Comparison of ENCODE assay signal across 8 cellular contexts in genomic region chr3:51539291-51539891, GRCh38.
DNase-seq lines count a peak whose midpoint lies in the region; ATAC-seq and TF ChIP-seq lines count a peak whose summit lies in the region.

No MANE protein-coding gene starts in this region.

- CTCF ChIA-PET in GM10248 (lab: Yijun Ruan, JAX), result interaction anchor here (1.0 to 7.5 kb wide), 10 partner anchors 8 to 150 kb away, joined by 3 to 58 read pairs (median 5); partner anchors contain the start of gene DCAF1

- H3K27ac Mint-ChIP-seq in central memory CD8-positive, alpha-beta T cell (ENCODE audit: low read depth), result peak overlapping the region; percentile 62

- POLR2A ChIA-PET in GM10248 (lab: Yijun Ruan, JAX), result interaction anchor here (0.7 to 0.9 kb wide), 2 partner anchors 10 to 37 kb away, joined by 3 to 4 read pairs; no protein-coding TSS in a partner anchor

- H3K36me3 Mint-ChIP-seq in central memory CD8-positive, alpha-beta T cell (ENCODE audit: insufficient read depth), result peaks cover 14% of the 10 kb centered on the region

- TF ChIP-seq CTCF in GM10248 (IDR thresholded peaks at IDR 0.05; ENCODE audit: control extremely low read depth, extremely low read depth, low read depth, missing control alignments), result no peak

- peak overlapping the region; percentile 75 for H3K4me3 Mint-ChIP-seq in central memory CD8-positive, alpha-beta T cell

- no peaks in the 10 kb centered on the region for H3K9me3 Mint-ChIP-seq in central memory CD8-positive, alpha-beta T cell

- DNase-seq in GM10248 (ENCODE audit: extremely low spot score), result peak; percentile 48
- peak in 3 of 5 experiments; percentile 21 to 45 (median 36) for DNase-seq in T-helper 2 cell
- no peak for DNase-seq in central memory CD8-positive, alpha-beta T cell (ENCODE audit: low spot score in 2 of 2)
- peak; percentile 91 for DNase-seq in kidney glomerular epithelial cell (lab: John Stamatoyannopoulos, UW)
- peak; percentile 66 for DNase-seq in stimulated activated CD4-positive, alpha-beta T cell treated with anti-CD3 and anti-CD28 coated beads, Interleukin-1b, Interleukin-23, amount 100 ng/mL, for 48 hours
- DNase-seq in NCI-H524 treated with DMSO at 0.1 percent for 48 hours (lab: John Stamatoyannopoulos, UW), result no peak

- ATAC-seq in HG03064 (IDR thresholded peaks at IDR 0.05; ENCODE audit: low read depth, unreplicated experiment), result peak; percentile 5
- peak; percentile 50 for ATAC-seq in central memory CD8-positive, alpha-beta T cell (replicated peaks; ENCODE audit: extremely low read depth, poor library complexity, severe bottlenecking)
- ATAC-seq in GM18861 (IDR thresholded peaks at IDR 0.05; ENCODE audit: unreplicated experiment), result no peak

- H3K4me1 Mint-ChIP-seq in central memory CD8-positive, alpha-beta T cell, result peaks cover 40% of the 10 kb centered on the region

- H3K27me3 Mint-ChIP-seq in central memory CD8-positive, alpha-beta T cell, result no peaks in the 10 kb centered on the region

Comparison
In these comparisons a context has a peak if more than half of its experiments do, and no peak if none do; other contexts are left out.
1. DNase-seq: peak in GM10248 (single experiment), T-helper 2 cell (3 of 5), kidney glomerular epithelial cell (single experiment) and stimulated activated CD4-positive, alpha-beta T cell treated with anti-CD3 and anti-CD28 coated beads, Interleukin-1b, Interleukin-23, amount 100 ng/mL, for 48 hours (single experiment); none in central memory CD8-positive, alpha-beta T cell (0 of 2) and NCI-H524 treated with DMSO at 0.1 percent for 48 hours (single experiment).